Comparison of ENCODE assay signal across 8 cellular contexts in genomic region chr2:190882327-190882766, GRCh38. TPM values are rescaled to one million over a fixed set of nuclear protein-coding genes. Genes with fewer than 3 reads are reported as not detected.
DNase-seq lines count a peak whose midpoint lies in the region; ATAC-seq, FAIRE-seq and TF ChIP-seq lines count a peak whose summit lies in the region.

No MANE protein-coding gene starts in this region.

- H3K79me2 ChIP-seq in HepG2 (ENCODE audit: insufficient read depth, low read length), result peaks cover 64% of the 10 kb centered on the region

- H3K27ac ChIP-seq in HepG2 (ENCODE audit: extremely low read length, insufficient read depth, low read length) (peak overlapping the region; percentile 81), upper lobe of left lung (peak overlapping the region; percentile 93 to 98 (median 96))

- POLR2A ChIA-PET in activated naive CD8-positive, alpha-beta T cell treated with anti-CD3 and anti-CD28 coated beads, Interleukin-2, amount 10 ng/mL, durations not matched to agents 7 days and 5 days (lab: Charles Lee), result interaction anchor here (0.8 to 4.0 kb wide), 12 partner anchors 9 to 475 kb away, joined by 3 to 37 read pairs (median 8); partner anchors contain the start of gene STAT4
- POLR2A ChIA-PET in HepG2 (lab: Yijun Ruan, JAX), result interaction anchor here (1.0 to 4.9 kb wide), 8 partner anchors 8 to 138 kb away, joined by 3 to 88 read pairs (median 8); no protein-coding TSS in a partner anchor

- peaks cover 20% of the 10 kb centered on the region for H3K36me3 Mint-ChIP-seq in activated naive CD8-positive, alpha-beta T cell treated with anti-CD3 and anti-CD28 coated beads, Interleukin-2, amount 10 ng/mL, durations not matched to agents 7 days and 5 days

- intact Hi-C loops in HepG2 (cut with micrococcal nuclease; ENCODE audit: unreplicated experiment), result loop anchor here (1.0 to 5.0 kb wide), 2 partner anchors 73 to 140 kb away; no protein-coding TSS in a partner anchor

- TF ChIP-seq POLR2A in HepG2 (IDR thresholded peaks at IDR 0.05; ENCODE audit: insufficient read depth in 1 of 2, low read depth in 2 of 2, low read length in 2 of 2) (no peak), upper lobe of left lung (IDR thresholded peaks at IDR 0.05) (no peak)

- FAIRE-seq in HepG2 (lab: Jason Lieb, UNC), result no peak

- peaks cover 59% of the 10 kb centered on the region for H3K4me1 ChIP-seq in HepG2 (ENCODE audit: insufficient read depth, low read length)
- peaks cover 33 to 55% (median 49%) of the 10 kb centered on the region in 4 donors for H3K4me1 ChIP-seq in upper lobe of left lung

- no peak for TF ChIP-seq RAD21 in HepG2 (CRISPR knock-in tag; IDR thresholded peaks at IDR 0.05)

- H4K20me1 ChIP-seq in HepG2 (ENCODE audit: insufficient read depth, low read length), result peaks cover 31% of the 10 kb centered on the region

- H3K4me2 ChIP-seq in HepG2 (ENCODE audit: low read depth, low read length), result peak overlapping the region; percentile 82

- H2AFZ ChIP-seq in HepG2 (ENCODE audit: low read length), result no peak overlapping the region

- H3K9ac ChIP-seq in HepG2 (ENCODE audit: insufficient read depth, low read depth, low read length), result peak overlapping the region; percentile 88

- H3K9me3 ChIP-seq in HepG2 (ENCODE audit: low read length), result no peaks in the 10 kb centered on the region
- H3K9me3 ChIP-seq in upper lobe of left lung, result no peaks in the 10 kb centered on the region

- H3K4me3 Mint-ChIP-seq in activated naive CD8-positive, alpha-beta T cell treated with anti-CD3 and anti-CD28 coated beads, Interleukin-2, amount 10 ng/mL, durations not matched to agents 7 days and 5 days, result peak overlapping the region; percentile 100

- no peak for DNase-seq in activated naive CD8-positive, alpha-beta T cell treated with anti-CD3 and anti-CD28 coated beads, Interleukin-2, amount 10 ng/mL, durations not matched to agents 7 days and 5 days
- DNase-seq in HepG2 (ENCODE audit: low spot score) (no peak), upper lobe of left lung (no peak), NCI-H1092 (lab: John Stamatoyannopoulos, UW) (no peak), amygdala (lab: John Stamatoyannopoulos, UW) (no peak), ACHN (no peak)

- ATAC-seq in GM18498 (IDR thresholded peaks at IDR 0.05; ENCODE audit: unreplicated experiment) (peak; percentile 4), HG03139 (IDR thresholded peaks at IDR 0.05; ENCODE audit: unreplicated experiment) (peak; percentile 3), HepG2 (no peak), upper lobe of left lung (ENCODE audit: low FRiP score in 2 of 2) (no peak)
- no peak for ATAC-seq in activated naive CD8-positive, alpha-beta T cell treated with anti-CD3 and anti-CD28 coated beads, Interleukin-2, amount 10 ng/mL, durations not matched to agents 7 days and 5 days (ENCODE audit: low read depth)

- no peak for TF ChIP-seq CTCF in HepG2 (CRISPR knock-in tag; IDR thresholded peaks at IDR 0.05)
- TF ChIP-seq CTCF in upper lobe of left lung (IDR thresholded peaks at IDR 0.05), result no peak

- H3K36me3 ChIP-seq in HepG2 (replicated peaks in 1 of 2; ENCODE audit: control insufficient read depth in 1 of 2, insufficient read depth in 2 of 2, low read length in 2 of 2) (no peaks in the 10 kb centered on the region; a peak in 2 of 5 replicates), upper lobe of left lung (no peaks in the 10 kb centered on the region)

- H3K27me3 ChIP-seq in HepG2 (ENCODE audit: control insufficient read depth in 1 of 2, insufficient read depth in 2 of 2, low read length in 2 of 2), result no peaks in the 10 kb centered on the region; a peak in 1 of 5 replicates
- no peaks in the 10 kb centered on the region for H3K27me3 ChIP-seq in upper lobe of left lung

- CTCF ChIA-PET in HepG2 (lab: Yijun Ruan, JAX; ENCODE audit: low intra/inter-chr PET ratio, low total read pairs), result no interaction called here

- TF ChIP-seq EP300 in HepG2 (IDR thresholded peaks at IDR 0.05; ENCODE audit: low read depth in 2 of 2, low read length in 2 of 2) (no peak), HepG2 (CRISPR knock-in tag; IDR thresholded peaks at IDR 0.05; ENCODE audit: borderline replicate concordance) (no peak), upper lobe of left lung (IDR thresholded peaks at IDR 0.05) (no peak)

- H3K27ac Mint-ChIP-seq in activated naive CD8-positive, alpha-beta T cell treated with anti-CD3 and anti-CD28 coated beads, Interleukin-2, amount 10 ng/mL, durations not matched to agents 7 days and 5 days, result peak overlapping the region; percentile 100

- peaks cover 35% of the 10 kb centered on the region for H3K4me1 Mint-ChIP-seq in activated naive CD8-positive, alpha-beta T cell treated with anti-CD3 and anti-CD28 coated beads, Interleukin-2, amount 10 ng/mL, durations not matched to agents 7 days and 5 days

- no peaks in the 10 kb centered on the region for H3K9me3 Mint-ChIP-seq in activated naive CD8-positive, alpha-beta T cell treated with anti-CD3 and anti-CD28 coated beads, Interleukin-2, amount 10 ng/mL, durations not matched to agents 7 days and 5 days

- peak overlapping the region; percentile 85 to 97 (median 86) for H3K4me3 ChIP-seq in HepG2 (replicated peaks in 1 of 3; ENCODE audit: insufficient read depth in 1 of 3, low read depth in 2 of 3, low read length in 3 of 3)
- peak overlapping the region; percentile 52 to 97 (median 92) for H3K4me3 ChIP-seq in upper lobe of left lung

- WGBS in HepG2 (ENCODE audit: low lambda C conversion rate), result 8% methylated on average over 5 of the region's 5 CpGs
- 5 to 6% methylated on average over 5 of the region's 5 CpGs for WGBS in upper lobe of left lung, 2 donors

- BruUV-seq in HepG2 (replicated peaks; lab: Mats Ljungman, UMichigan), result TSS peak; percentile 48

- no peaks in the 10 kb centered on the region for H3K27me3 Mint-ChIP-seq in activated naive CD8-positive, alpha-beta T cell treated with anti-CD3 and anti-CD28 coated beads, Interleukin-2, amount 10 ng/mL, durations not matched to agents 7 days and 5 days

- in situ Hi-C loops in HepG2 (cut with HindIII; ENCODE audit: extremely low pct_ligation_motif_present, low pct_unique_long_range_greater_than_20kb), result no loop called here
- in situ Hi-C loops in ACHN (cut with HindIII; ENCODE audit: low pct_ligation_motif_present, low pct_unique_long_range_greater_than_20kb, low sequenced_read_pairs), result no loop called here

TF ChIP-seq in HepG2, 621 proteins besides CTCF, POLR2A, EP300 and RAD21 (continues in another document):
- TF ChIP-seq KLF11 (CRISPR knock-in tag; IDR thresholded peaks at IDR 0.05), result 0 out of 2 replicates have a peak, but pooled peaks have one; percentile 75
- 0 out of 2 replicates have a peak, but pooled peaks have one; percentile 13 for TF ChIP-seq ZNF354B (CRISPR knock-in tag; IDR thresholded peaks at IDR 0.05)
- no peak for TF ChIP-seq ZFP36L1 (CRISPR knock-in tag; IDR thresholded peaks at IDR 0.05)
- 0 out of 2 replicates have a peak, but pooled peaks have one; percentile 5 for TF ChIP-seq MZF1 (CRISPR knock-in tag; IDR thresholded peaks at IDR 0.05; ENCODE audit: borderline replicate concordance)
- no peak for TF ChIP-seq ZFP37 (CRISPR knock-in tag; IDR thresholded peaks at IDR 0.05; ENCODE audit: borderline replicate concordance)
- 0 out of 2 replicates have a peak, but pooled peaks have one; percentile 14 for TF ChIP-seq THYN1 (CRISPR knock-in tag; IDR thresholded peaks at IDR 0.05; ENCODE audit: borderline replicate concordance, low read depth)
- 0 out of 2 replicates have a peak, but pooled peaks have one; percentile 3 for TF ChIP-seq MED13 (CRISPR knock-in tag; IDR thresholded peaks at IDR 0.05)
- TF ChIP-seq, protein P1, sequence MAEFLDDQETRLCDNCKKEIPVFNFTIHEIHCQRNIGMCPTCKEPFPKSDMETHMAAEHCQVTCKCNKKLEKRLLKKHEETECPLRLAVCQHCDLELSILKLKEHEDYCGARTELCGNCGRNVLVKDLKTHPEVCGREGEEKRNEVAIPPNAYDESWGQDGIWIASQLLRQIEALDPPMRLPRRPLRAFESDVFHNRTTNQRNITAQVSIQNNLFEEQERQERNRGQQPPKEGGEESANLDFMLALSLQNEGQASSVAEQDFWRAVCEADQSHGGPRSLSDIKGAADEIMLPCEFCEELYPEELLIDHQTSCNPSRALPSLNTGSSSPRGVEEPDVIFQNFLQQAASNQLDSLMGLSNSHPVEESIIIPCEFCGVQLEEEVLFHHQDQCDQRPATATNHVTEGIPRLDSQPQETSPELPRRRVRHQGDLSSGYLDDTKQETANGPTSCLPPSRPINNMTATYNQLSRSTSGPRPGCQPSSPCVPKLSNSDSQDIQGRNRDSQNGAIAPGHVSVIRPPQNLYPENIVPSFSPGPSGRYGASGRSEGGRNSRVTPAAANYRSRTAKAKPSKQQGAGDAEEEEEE (CRISPR knock-in tag; IDR thresholded peaks at IDR 0.05; ENCODE audit: borderline replicate concordance), result no peak

RNA-seq across cellular contexts. Expression of gene GLS, which starts 1.7 kb away (rescaled TPM):
- total RNA-seq in activated naive CD8-positive, alpha-beta T cell treated with anti-CD3 and anti-CD28 coated beads, Interleukin-2, amount 10 ng/mL, durations not matched to agents 7 days and 5 days, result 100 to 1,000 TPM; 175 to 187 TPM
- total RNA-seq in HepG2 (2016; rRNA removed; fragmentation: Illumina TruSeq; extraction: Trizol) (183 and 212 TPM in 2 replicates), upper lobe of left lung (100 to 1,000 TPM; 126 to 401 (median 189) TPM)
- 199 and 222 TPM in 2 replicates for total RNA-seq in HepG2 (2016; cell fraction: cytosol; rRNA removed; fragmentation: Illumina TruSeq; extraction: Trizol; ENCODE audit: low read depth)
- total RNA-seq in HepG2 (2016; cell fraction: insoluble cytoplasmic fraction; rRNA removed; fragmentation: Illumina TruSeq; extraction: Trizol), result 184 and 207 TPM in 2 replicates
- total RNA-seq in HepG2 (2016; cell fraction: membrane; rRNA removed; fragmentation: Illumina TruSeq; extraction: Trizol), result 57.2 and 68.7 TPM in 2 replicates
- 199 and 219 TPM in 2 replicates for total RNA-seq in HepG2 (2016; cell fraction: nucleus; rRNA removed; fragmentation: Illumina TruSeq; extraction: Trizol)
- 65.4 and 78.6 TPM in 2 replicates for polyA plus RNA-seq in HepG2 (2011; rRNA removed)
- polyA plus RNA-seq in HepG2 (2011; cell fraction: cytosol; rRNA removed), result 19.0 and 29.7 TPM in 2 replicates
- polyA plus RNA-seq in HepG2 (2011; cell fraction: nucleus; rRNA removed), result 62.0 and 92.3 TPM in 2 replicates
- 76.8 and 87.2 TPM in 2 replicates for polyA plus RNA-seq in HepG2 (2012)
- 1.3 and 1.9 TPM in 2 replicates for polyA plus RNA-seq in HepG2 (2016; cell fraction: cytosol; fragmentation: Illumina TruSeq; extraction: Trizol; ENCODE audit: low read depth)
- 88.6 and 101 TPM in 2 replicates for polyA plus RNA-seq in HepG2 (2016; cell fraction: insoluble cytoplasmic fraction; fragmentation: Illumina TruSeq; extraction: Trizol; ENCODE audit: low read depth)
- polyA plus RNA-seq in HepG2 (2016; cell fraction: membrane; fragmentation: Illumina TruSeq; extraction: Trizol; ENCODE audit: low read depth), result 5.8 and 6.9 TPM in 2 replicates
- polyA plus RNA-seq in HepG2 (2016; cell fraction: nucleus; fragmentation: Illumina TruSeq; extraction: Trizol; ENCODE audit: insufficient read depth, low read depth), result 136 and 142 TPM in 2 replicates
- polyA minus RNA-seq in HepG2 (2011; rRNA and poly(A)+ RNA removed; ENCODE audit: low replicate concordance), result 61.7 and 123 TPM in 2 replicates
- polyA minus RNA-seq in HepG2 (2011; cell fraction: cytosol; rRNA and poly(A)+ RNA removed), result 94.5 and 101 TPM in 2 replicates
- 545 and 549 TPM in 2 replicates for polyA minus RNA-seq in HepG2 (2011; cell fraction: nucleus; rRNA and poly(A)+ RNA removed)

Comparison
In these comparisons a context has a peak if more than half of its experiments do, and no peak if none do; other contexts are left out.
1. ATAC-seq: peak in GM18498 (single experiment) and HG03139 (single experiment); none in activated naive CD8-positive, alpha-beta T cell treated with anti-CD3 and anti-CD28 coated beads, Interleukin-2, amount 10 ng/mL, durations not matched to agents 7 days and 5 days (single experiment), HepG2 (single experiment) and upper lobe of left lung (0 of 2).